ENCODE assay signal across 9 cellular contexts in genomic region chr9:21182810-21183736, GRCh38. TPM values are rescaled to one million over a fixed set of nuclear protein-coding genes. Genes with fewer than 3 reads are reported as not detected.
DNase-seq lines count a peak whose midpoint lies in the region; ATAC-seq, FAIRE-seq and TF ChIP-seq lines count a peak whose summit lies in the region.
"Not testable (repeated sequence)": the region's sequence is repeated elsewhere in the genome, so short reads cannot be mapped to it uniquely, and the experiment has no call there.
"Had no signal": no experiment of that assay in that cellular context is flagged by ENCODE, and none has a peak within 500 bp of the region (broad histone marks: within the 10 kb centered on the region; RNA-seq: fewer than 3 reads in every experiment).

No MANE protein-coding gene starts in this region.

- intact Hi-C loops in heart right ventricle (cut with DNase I) = not testable (repeated sequence)

- peak; percentile 10 for TF ChIP-seq CTCF in HL-60 (IDR thresholded peaks at IDR 0.05; ENCODE audit: insufficient read depth, low read length)
- TF ChIP-seq CTCF in RWPE1 (conservative IDR thresholded peaks at IDR 0.05; ENCODE audit: low read depth) = peak; percentile 55
- peak; percentile 49 for TF ChIP-seq CTCF in astrocyte (IDR thresholded peaks at IDR 0.05; ENCODE audit: insufficient read depth, low read depth, low read length)
- peak in 7 of 9 donors; percentile 5 to 62 (median 38) for TF ChIP-seq CTCF in heart right ventricle (IDR thresholded peaks at IDR 0.05)
- peak; percentile 35 for TF ChIP-seq CTCF in osteocyte (IDR thresholded peaks at IDR 0.05)

- H3K9me3 ChIP-seq in astrocyte (ENCODE audit: insufficient read depth, low read depth, low read length); heart right ventricle: not testable (repeated sequence)

- not testable (repeated sequence) for H3K4me3 Mint-ChIP-seq in astrocyte (ENCODE audit: unreplicated experiment); osteocyte (ENCODE audit: unreplicated experiment)

- not testable (repeated sequence) for FAIRE-seq in astrocyte (lab: Jason Lieb, UNC)

- not testable (repeated sequence) for H3K4me2 ChIP-seq in astrocyte (ENCODE audit: low read length)

- not testable (repeated sequence) for H3K4me1 ChIP-seq in astrocyte (ENCODE audit: insufficient read depth, low read length); heart right ventricle

- H3K4me3 ChIP-seq in HL-60 (replicated peaks; ENCODE audit: insufficient read depth, low read length); astrocyte (ENCODE audit: insufficient read depth, low read depth, low read length); heart right ventricle: not testable (repeated sequence)

- H3K9ac ChIP-seq in astrocyte (ENCODE audit: low read length) = not testable (repeated sequence)

- DNase-seq in COR-L47 (lab: John Stamatoyannopoulos, UW) (peak; percentile 0), HL-60 (ENCODE audit: low read depth in 1 of 2, low spot score in 1 of 2) (peak in 1 of 2 experiments; percentile 63)
- not testable (repeated sequence) for DNase-seq in RWPE1 (ENCODE audit: low spot score); astrocyte (ENCODE audit: low read depth); heart right ventricle; osteocyte (ENCODE audit: extremely low spot score, unreplicated experiment)

- not testable (repeated sequence) for H3K9me3 Mint-ChIP-seq in astrocyte (ENCODE audit: unreplicated experiment); osteocyte (ENCODE audit: unreplicated experiment)

- H2AFZ ChIP-seq in astrocyte (ENCODE audit: low read depth, low read length) = not testable (repeated sequence)

- ATAC-seq in GM19025 (IDR thresholded peaks at IDR 0.05; ENCODE audit: low read depth, unreplicated experiment) = peak; percentile 90
- ATAC-seq in HG02623 (IDR thresholded peaks at IDR 0.05; ENCODE audit: unreplicated experiment) = peak; percentile 94
- ATAC-seq in heart right ventricle = peak in 1 of 8 donors; percentile 63

- H3K4me1 Mint-ChIP-seq in astrocyte (ENCODE audit: low read depth, unreplicated experiment); osteocyte (ENCODE audit: unreplicated experiment): not testable (repeated sequence)

- not testable (repeated sequence) for H4K20me1 ChIP-seq in astrocyte (ENCODE audit: insufficient read depth, low read length)

- WGBS in heart right ventricle, 2 donors = 39 to 41% methylated on average over 4 of the region's 4 CpGs

- not testable (repeated sequence) for H3K27me3 ChIP-seq in HL-60 (ENCODE audit: insufficient read depth, poor library complexity, severe bottlenecking); astrocyte (ENCODE audit: insufficient read depth, low read length); heart right ventricle

- H3K36me3 Mint-ChIP-seq in astrocyte (ENCODE audit: low read depth, unreplicated experiment); osteocyte (ENCODE audit: unreplicated experiment): not testable (repeated sequence)

- not testable (repeated sequence) for H3K27ac Mint-ChIP-seq in astrocyte (ENCODE audit: unreplicated experiment); osteocyte (ENCODE audit: unreplicated experiment)

- POLR2A ChIA-PET in RWPE1 (lab: Yijun Ruan, JAX; ENCODE audit: low non-redundant PET) = not testable (repeated sequence)

- H3K36me3 ChIP-seq in astrocyte (ENCODE audit: insufficient read depth, low read length); heart right ventricle: not testable (repeated sequence)

- H3K27me3 Mint-ChIP-seq in astrocyte (ENCODE audit: low read depth, unreplicated experiment) (peaks cover 12% of the 10 kb centered on the region), osteocyte (ENCODE audit: unreplicated experiment) (peaks cover 24% of the 10 kb centered on the region)

- CTCF ChIA-PET in RWPE1 (lab: Yijun Ruan, JAX) = interaction anchor here (0.6 to 0.7 kb wide), 2 partner anchors 49 to 824 kb away, joined by 3 read pairs; no protein-coding TSS in a partner anchor

- H3K79me2 ChIP-seq in astrocyte (ENCODE audit: insufficient read depth, low read length) = not testable (repeated sequence)

- H3K27ac ChIP-seq in HL-60 (replicated peaks); RWPE1; astrocyte (ENCODE audit: low read depth, low read length); heart right ventricle: not testable (repeated sequence)

RNA-seq across cellular contexts. Expression of gene IFNA4, which starts 4.3 kb away (rescaled TPM):
- total RNA-seq in astrocyte = not detected in 2 replicates
- total RNA-seq in heart right ventricle = not detected
- polyA plus RNA-seq in heart right ventricle = not detected
- total RNA-seq in osteocyte = not detected in 2 replicates
- total RNA-seq: occipital lobe had no signal

RNA-seq across cellular contexts. Expression of gene IFNA21, which starts 16.6 kb away (rescaled TPM):
- total RNA-seq in astrocyte (not detected in 2 replicates), heart right ventricle (not detected), osteocyte (not detected in 2 replicates)
- not detected for polyA plus RNA-seq in heart right ventricle
- total RNA-seq: occipital lobe had no signal

RNA-seq across cellular contexts. Expression of gene IFNA7, which starts 18.9 kb away (rescaled TPM):
- total RNA-seq in astrocyte = not detected in 2 replicates
- not detected for total RNA-seq in heart right ventricle
- polyA plus RNA-seq in heart right ventricle = not detected
- not detected in 2 replicates for total RNA-seq in osteocyte
- total RNA-seq: occipital lobe had no signal

RNA-seq across cellular contexts. Expression of gene IFNA10, which starts 23.9 kb away (rescaled TPM):
- total RNA-seq in astrocyte (not detected in 2 replicates), heart right ventricle (not detected), osteocyte (not detected in 2 replicates)
- not detected for polyA plus RNA-seq in heart right ventricle
- total RNA-seq: occipital lobe had no signal

RNA-seq across cellular contexts. Expression of gene IFNA16, which starts 34.0 kb away (rescaled TPM):
- total RNA-seq in astrocyte (not detected in 2 replicates), heart right ventricle (not detected), osteocyte (not detected in 2 replicates)
- polyA plus RNA-seq in heart right ventricle = not detected
- total RNA-seq: occipital lobe had no signal
